ENCODE assay signal across 11 cellular contexts in the genomic region with DNA sequence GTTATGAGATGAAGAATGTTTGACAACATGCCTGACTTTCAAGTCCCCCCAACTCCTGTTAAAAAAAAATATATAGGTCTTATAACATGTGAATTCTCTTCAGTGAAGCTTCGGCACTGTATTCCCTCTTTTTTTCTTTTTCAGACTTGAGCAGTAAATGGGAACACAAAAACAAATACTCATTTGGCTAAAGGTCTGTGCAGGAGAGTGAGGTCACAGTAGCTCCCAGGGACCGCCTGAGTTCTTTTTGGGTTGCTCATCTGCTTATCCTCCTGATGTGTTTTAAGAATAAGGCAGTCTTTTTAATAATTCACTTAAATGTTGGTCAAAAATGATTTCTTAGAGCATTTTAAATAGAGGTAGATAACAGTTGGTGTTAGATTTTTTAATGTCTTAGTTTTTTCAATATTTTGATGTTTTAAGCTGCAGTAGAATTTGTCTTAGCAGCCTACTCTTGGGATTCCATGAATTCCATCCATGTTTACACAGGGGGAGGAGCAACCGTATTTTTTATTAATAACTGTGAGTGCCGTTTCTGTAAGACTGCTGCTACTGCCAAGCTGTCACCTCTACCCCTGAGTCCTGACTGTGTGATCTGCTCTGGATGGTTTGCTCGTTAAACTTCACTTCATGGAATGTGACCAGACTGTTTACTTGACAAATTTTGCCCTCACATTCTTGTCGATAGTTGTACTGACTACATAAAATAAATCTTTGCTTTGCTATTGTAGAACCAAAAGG. TPM values are rescaled to one million over a fixed set of nuclear protein-coding genes. Genes with fewer than 3 reads are reported as not detected.
DNase-seq lines count a peak whose midpoint lies in the region; ATAC-seq and TF ChIP-seq lines count a peak whose summit lies in the region.
"Had no signal": no experiment of that assay in that cellular context is flagged by ENCODE, and none has a peak within 500 bp of the region (broad histone marks: within the 10 kb centered on the region; RNA-seq: fewer than 3 reads in every experiment).

No MANE protein-coding gene starts in this region.

- in situ Hi-C loops in gastrocnemius medialis (cut with MboI; ENCODE audit: low sequenced_read_pairs in 4 of 4): no loop called here

- peak overlapping the region; percentile 27 for H3K27ac Mint-ChIP-seq in activated naive CD8-positive, alpha-beta T cell treated with anti-CD3 and anti-CD28 coated beads for 36 hours
- no peak overlapping the region for H3K27ac Mint-ChIP-seq in endothelial cell (ENCODE audit: unreplicated experiment)

- no peaks in the 10 kb centered on the region for H3K27me3 Mint-ChIP-seq in activated naive CD8-positive, alpha-beta T cell treated with anti-CD3 and anti-CD28 coated beads for 36 hours
- no peaks in the 10 kb centered on the region for H3K27me3 Mint-ChIP-seq in endothelial cell (ENCODE audit: unreplicated experiment)

- H3K36me3 ChIP-seq in left ventricle myocardium inferior (peaks cover 39% of the 10 kb centered on the region), gastrocnemius medialis (peaks cover 0 to 18% of the 10 kb centered on the region in 2 donors)

- no peak for TF ChIP-seq POLR2A in gastrocnemius medialis (IDR thresholded peaks at IDR 0.05)

- no peaks in the 10 kb centered on the region for H3K9me3 Mint-ChIP-seq in activated naive CD8-positive, alpha-beta T cell treated with anti-CD3 and anti-CD28 coated beads for 36 hours
- H3K9me3 Mint-ChIP-seq in endothelial cell (ENCODE audit: unreplicated experiment): no peaks in the 10 kb centered on the region

- peak; percentile 80 for DNase-seq in GM03348 (ENCODE audit: low spot score)
- no peak for DNase-seq in activated naive CD8-positive, alpha-beta T cell treated with anti-CD3 and anti-CD28 coated beads for 36 hours
- DNase-seq in left ventricle myocardium inferior: no peak
- DNase-seq in gastrocnemius medialis: no peak
- DNase-seq in HK-2 (ENCODE audit: unreplicated experiment): no peak
- no peak for DNase-seq in iPS-NIHi11 (ENCODE audit: low spot score)
- DNase-seq in retina: no peak
- no peak for DNase-seq in endothelial cell (ENCODE audit: low spot score)
- DNase-seq: activated CD4-positive, alpha-beta T cell treated with anti-CD3 and anti-CD28 coated beads, Interleukin-2, amount 50 U/mL, for 1 hour; NCI-H187 treated with DMSO at 0.1 percent for 48 hours had no signal

- TF ChIP-seq CTCF in left ventricle myocardium inferior (IDR thresholded peaks at IDR 0.05; ENCODE audit: borderline replicate concordance): no peak
- no peak for TF ChIP-seq CTCF in gastrocnemius medialis (IDR thresholded peaks at IDR 0.05 in 4 of 5, conservative IDR thresholded peaks at IDR 0.05 in 1 of 5)
- no peak for TF ChIP-seq CTCF in endothelial cell (IDR thresholded peaks at IDR 0.05; ENCODE audit: unreplicated experiment)

- H3K4me1 ChIP-seq in left ventricle myocardium inferior (peaks cover 89% of the 10 kb centered on the region), gastrocnemius medialis (peaks cover 88 to 93% of the 10 kb centered on the region in 2 donors)

- intact Hi-C loops in left ventricle myocardium inferior (cut with micrococcal nuclease): no loop called here
- intact Hi-C loops in gastrocnemius medialis (cut with DNase I; ENCODE audit: low total_unique reads): no loop called here

- no peaks in the 10 kb centered on the region for H3K9me3 ChIP-seq in left ventricle myocardium inferior (replicated peaks)
- H3K9me3 ChIP-seq in gastrocnemius medialis: no peaks in the 10 kb centered on the region

- H3K27ac ChIP-seq in left ventricle myocardium inferior (replicated peaks) (peak overlapping the region; percentile 60), gastrocnemius medialis (peak overlapping the region; percentile 46 to 74 (median 70))

- peaks cover 39% of the 10 kb centered on the region for H3K36me3 Mint-ChIP-seq in activated naive CD8-positive, alpha-beta T cell treated with anti-CD3 and anti-CD28 coated beads for 36 hours
- H3K36me3 Mint-ChIP-seq in endothelial cell (ENCODE audit: low read depth, unreplicated experiment): peaks cover 19% of the 10 kb centered on the region

- peak overlapping the region; percentile 22 for H3K4me3 ChIP-seq in left ventricle myocardium inferior
- H3K4me3 ChIP-seq in gastrocnemius medialis: peak overlapping the region in 2 of 4 donors; percentile 3 to 19

- ATAC-seq in gastrocnemius medialis: no peak
- ATAC-seq: esophagus mucosa had no signal

- no peak overlapping the region for H3K4me3 Mint-ChIP-seq in activated naive CD8-positive, alpha-beta T cell treated with anti-CD3 and anti-CD28 coated beads for 36 hours
- H3K4me3 Mint-ChIP-seq in endothelial cell (ENCODE audit: unreplicated experiment): no peak overlapping the region

- H3K27me3 ChIP-seq in left ventricle myocardium inferior (ENCODE audit: low read depth) (no peaks in the 10 kb centered on the region), gastrocnemius medialis (no peaks in the 10 kb centered on the region)

- H3K4me1 Mint-ChIP-seq in activated naive CD8-positive, alpha-beta T cell treated with anti-CD3 and anti-CD28 coated beads for 36 hours: peaks cover 58% of the 10 kb centered on the region
- peaks cover 10% of the 10 kb centered on the region for H3K4me1 Mint-ChIP-seq in endothelial cell (ENCODE audit: unreplicated experiment)

RNA-seq across cellular contexts. Expression of a gene that starts 14.9 kb away (rescaled TPM):
- total RNA-seq in activated naive CD8-positive, alpha-beta T cell treated with anti-CD3 and anti-CD28 coated beads for 36 hours: 100 to 1,000 TPM; 348 to 358 TPM
- 104 TPM for total RNA-seq in left ventricle myocardium inferior
- total RNA-seq in gastrocnemius medialis: 10 to 100 TPM; 42.5 to 74.6 (median 57.8) TPM
- 223 TPM for total RNA-seq in endothelial cell (ENCODE audit: unreplicated experiment)

RNA-seq across cellular contexts. Expression of a gene that starts 42.8 kb away (rescaled TPM):
- total RNA-seq in activated naive CD8-positive, alpha-beta T cell treated with anti-CD3 and anti-CD28 coated beads for 36 hours: under 1 TPM; 0.33 to 0.68 TPM
- 0.36 TPM for total RNA-seq in left ventricle myocardium inferior
- under 1 TPM in 2 of 4 donors, not detected in 2; 0.16 to 0.27 TPM for total RNA-seq in gastrocnemius medialis
- not detected for total RNA-seq in endothelial cell (ENCODE audit: unreplicated experiment)

RNA-seq across cellular contexts. Expression of a gene that starts 46.6 kb away (rescaled TPM):
- 1 to 10 TPM; 6.1 to 6.6 TPM for total RNA-seq in activated naive CD8-positive, alpha-beta T cell treated with anti-CD3 and anti-CD28 coated beads for 36 hours
- total RNA-seq in left ventricle myocardium inferior (109 TPM), gastrocnemius medialis (100 to 1,000 TPM; 173 to 183 (median 176) TPM), endothelial cell (ENCODE audit: unreplicated experiment) (58.2 TPM)

RNA-seq across cellular contexts. Expression of a gene that starts 54.3 kb away (rescaled TPM):
- total RNA-seq in activated naive CD8-positive, alpha-beta T cell treated with anti-CD3 and anti-CD28 coated beads for 36 hours: 10 to 100 TPM; 21.2 to 23.4 TPM
- total RNA-seq in left ventricle myocardium inferior (17.0 TPM), gastrocnemius medialis (10 to 100 TPM in 1 of 4 donors, 1 to 10 TPM in 3; 4.7 to 13.3 (median 6.9) TPM), endothelial cell (ENCODE audit: unreplicated experiment) (22.9 TPM)
